Comparison of ENCODE assay signal across 1 cellular context in the genomic region with DNA sequence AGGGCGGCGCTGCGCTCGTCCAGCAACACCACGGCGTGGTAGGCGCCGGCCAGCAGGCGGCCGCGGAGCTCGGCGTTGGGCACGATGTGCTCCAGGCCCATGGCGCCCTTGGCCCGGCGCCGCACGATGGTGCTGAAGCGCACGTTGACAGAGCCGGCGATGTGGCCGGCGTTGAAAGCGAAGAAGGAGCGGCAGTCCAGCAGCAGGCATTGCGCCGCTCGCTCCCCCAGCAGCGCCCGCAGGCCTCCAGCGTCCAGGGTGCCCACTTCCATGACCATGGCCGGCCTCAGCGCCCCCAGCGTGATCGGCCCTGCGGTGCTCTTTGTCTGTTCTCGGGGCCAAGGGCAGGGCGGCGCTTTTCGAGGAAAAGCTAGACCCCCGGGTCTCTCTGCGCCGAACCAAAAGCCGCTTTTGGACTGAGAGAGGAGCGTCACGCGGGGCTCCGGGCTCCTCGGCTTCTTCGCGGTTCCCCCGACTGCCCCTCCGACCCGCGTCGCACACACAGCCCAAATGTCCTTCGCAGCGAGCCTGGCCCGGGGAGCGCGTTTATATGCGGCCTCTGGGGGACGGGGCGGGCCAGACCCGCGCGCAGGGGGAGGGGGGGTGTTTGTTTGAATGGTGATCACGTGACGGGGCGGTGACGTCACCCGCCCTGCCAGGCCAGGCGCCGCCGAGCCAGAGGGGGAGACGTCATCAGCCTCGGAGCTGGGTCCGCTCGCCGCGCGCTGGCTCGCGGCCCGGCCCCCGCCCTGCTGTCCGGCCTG.
TF ChIP-seq lines count a peak whose summit lies in the region.

A gene with protein sequence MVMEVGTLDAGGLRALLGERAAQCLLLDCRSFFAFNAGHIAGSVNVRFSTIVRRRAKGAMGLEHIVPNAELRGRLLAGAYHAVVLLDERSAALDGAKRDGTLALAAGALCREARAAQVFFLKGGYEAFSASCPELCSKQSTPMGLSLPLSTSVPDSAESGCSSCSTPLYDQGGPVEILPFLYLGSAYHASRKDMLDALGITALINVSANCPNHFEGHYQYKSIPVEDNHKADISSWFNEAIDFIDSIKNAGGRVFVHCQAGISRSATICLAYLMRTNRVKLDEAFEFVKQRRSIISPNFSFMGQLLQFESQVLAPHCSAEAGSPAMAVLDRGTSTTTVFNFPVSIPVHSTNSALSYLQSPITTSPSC (minus strand): TSS at position 521 of the 764 bp plus-strand sequence. CDS start 243 bp downstream, at position 278.

TF ChIP-seq in WTC11, 78 proteins besides CTCF, POLR2A, EP300 and RAD21 (continued from another document):
- TF ChIP-seq ZMAT4 (CRISPR knock-in tag; IDR thresholded peaks at IDR 0.05) (0 out of 2 replicates have a peak, but pooled peaks have one; percentile 26), GTF2I (CRISPR knock-in tag; conservative IDR thresholded peaks at IDR 0.05) (no peak), ZNF219 (CRISPR knock-in tag; IDR thresholded peaks at IDR 0.05; ENCODE audit: borderline replicate concordance) (0 out of 2 replicates have a peak, but pooled peaks have one; percentile 38), FOXK1 (CRISPR knock-in tag; IDR thresholded peaks at IDR 0.05) (peak; percentile 56; the same call in 1 of the 2 replicates), TEAD1 (CRISPR knock-in tag; IDR thresholded peaks at IDR 0.05) (peak; percentile 9; the same call in 1 of the 2 replicates), NR3C1 (CRISPR knock-in tag; conservative IDR thresholded peaks at IDR 0.05; ENCODE audit: low read depth) (no peak), ZNF281 (CRISPR knock-in tag; IDR thresholded peaks at IDR 0.05) (peak; percentile 7; the same call in 1 of the 2 replicates), ELF4 (CRISPR knock-in tag; IDR thresholded peaks at IDR 0.05; ENCODE audit: low read depth) (no peak)
- TF ChIP-seq, protein P1, sequence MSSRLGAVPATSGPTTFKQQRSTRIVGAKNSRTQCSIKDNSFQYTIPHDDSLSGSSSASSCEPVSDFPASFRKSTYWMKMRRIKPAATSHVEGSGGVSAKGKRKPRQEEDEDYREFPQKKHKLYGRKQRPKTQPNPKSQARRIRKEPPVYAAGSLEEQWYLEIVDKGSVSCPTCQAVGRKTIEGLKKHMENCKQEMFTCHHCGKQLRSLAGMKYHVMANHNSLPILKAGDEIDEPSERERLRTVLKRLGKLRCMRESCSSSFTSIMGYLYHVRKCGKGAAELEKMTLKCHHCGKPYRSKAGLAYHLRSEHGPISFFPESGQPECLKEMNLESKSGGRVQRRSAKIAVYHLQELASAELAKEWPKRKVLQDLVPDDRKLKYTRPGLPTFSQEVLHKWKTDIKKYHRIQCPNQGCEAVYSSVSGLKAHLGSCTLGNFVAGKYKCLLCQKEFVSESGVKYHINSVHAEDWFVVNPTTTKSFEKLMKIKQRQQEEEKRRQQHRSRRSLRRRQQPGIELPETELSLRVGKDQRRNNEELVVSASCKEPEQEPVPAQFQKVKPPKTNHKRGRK (CRISPR knock-in tag; IDR thresholded peaks at IDR 0.05; ENCODE audit: borderline replicate concordance), result no peak
- TF ChIP-seq, protein P2, sequence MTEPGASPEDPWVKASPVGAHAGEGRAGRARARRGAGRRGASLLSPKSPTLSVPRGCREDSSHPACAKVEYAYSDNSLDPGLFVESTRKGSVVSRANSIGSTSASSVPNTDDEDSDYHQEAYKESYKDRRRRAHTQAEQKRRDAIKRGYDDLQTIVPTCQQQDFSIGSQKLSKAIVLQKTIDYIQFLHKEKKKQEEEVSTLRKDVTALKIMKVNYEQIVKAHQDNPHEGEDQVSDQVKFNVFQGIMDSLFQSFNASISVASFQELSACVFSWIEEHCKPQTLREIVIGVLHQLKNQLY (CRISPR knock-in tag; IDR thresholded peaks at IDR 0.05), result no peak
